8 cellular contexts compared by ENCODE assay signal in the genomic region with DNA sequence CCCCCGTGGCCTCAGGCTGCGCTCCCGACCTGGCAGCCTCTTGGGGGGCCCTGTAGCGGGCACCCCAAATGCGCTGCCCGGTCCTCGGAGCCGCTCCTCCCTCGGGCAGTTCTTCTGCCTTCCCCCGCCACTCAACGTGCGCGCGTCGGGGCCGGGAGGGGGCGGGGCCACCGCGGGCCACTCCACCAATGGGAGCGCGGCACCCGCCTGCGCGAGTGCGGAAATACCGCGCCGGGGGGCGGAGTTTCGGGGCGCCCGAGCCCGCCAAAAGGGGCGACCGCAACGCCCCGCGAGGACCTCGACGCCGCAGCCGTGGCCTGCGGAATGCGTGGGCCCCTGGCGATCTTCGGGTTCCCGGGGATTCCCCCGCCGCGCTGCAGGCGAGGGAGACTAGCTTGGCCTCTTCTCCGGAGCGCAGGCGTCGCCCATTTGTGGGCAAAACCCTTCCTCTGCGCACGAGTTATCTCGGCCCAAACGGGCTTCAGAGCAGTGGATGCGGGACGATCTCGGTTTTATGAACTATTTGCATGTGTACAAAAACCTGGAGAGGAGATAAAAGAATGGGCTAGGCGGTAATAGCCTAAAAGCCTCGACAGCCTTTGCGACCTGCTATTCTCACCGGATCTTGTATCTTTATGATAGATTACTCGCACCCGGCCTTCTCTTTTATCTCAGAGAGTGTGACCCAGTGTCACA. TPM values are rescaled to one million over a fixed set of nuclear protein-coding genes. Genes with fewer than 3 reads are reported as not detected.
DNase-seq lines count a peak whose midpoint lies in the region; ATAC-seq, FAIRE-seq and TF ChIP-seq lines count a peak whose summit lies in the region.

A gene with protein sequence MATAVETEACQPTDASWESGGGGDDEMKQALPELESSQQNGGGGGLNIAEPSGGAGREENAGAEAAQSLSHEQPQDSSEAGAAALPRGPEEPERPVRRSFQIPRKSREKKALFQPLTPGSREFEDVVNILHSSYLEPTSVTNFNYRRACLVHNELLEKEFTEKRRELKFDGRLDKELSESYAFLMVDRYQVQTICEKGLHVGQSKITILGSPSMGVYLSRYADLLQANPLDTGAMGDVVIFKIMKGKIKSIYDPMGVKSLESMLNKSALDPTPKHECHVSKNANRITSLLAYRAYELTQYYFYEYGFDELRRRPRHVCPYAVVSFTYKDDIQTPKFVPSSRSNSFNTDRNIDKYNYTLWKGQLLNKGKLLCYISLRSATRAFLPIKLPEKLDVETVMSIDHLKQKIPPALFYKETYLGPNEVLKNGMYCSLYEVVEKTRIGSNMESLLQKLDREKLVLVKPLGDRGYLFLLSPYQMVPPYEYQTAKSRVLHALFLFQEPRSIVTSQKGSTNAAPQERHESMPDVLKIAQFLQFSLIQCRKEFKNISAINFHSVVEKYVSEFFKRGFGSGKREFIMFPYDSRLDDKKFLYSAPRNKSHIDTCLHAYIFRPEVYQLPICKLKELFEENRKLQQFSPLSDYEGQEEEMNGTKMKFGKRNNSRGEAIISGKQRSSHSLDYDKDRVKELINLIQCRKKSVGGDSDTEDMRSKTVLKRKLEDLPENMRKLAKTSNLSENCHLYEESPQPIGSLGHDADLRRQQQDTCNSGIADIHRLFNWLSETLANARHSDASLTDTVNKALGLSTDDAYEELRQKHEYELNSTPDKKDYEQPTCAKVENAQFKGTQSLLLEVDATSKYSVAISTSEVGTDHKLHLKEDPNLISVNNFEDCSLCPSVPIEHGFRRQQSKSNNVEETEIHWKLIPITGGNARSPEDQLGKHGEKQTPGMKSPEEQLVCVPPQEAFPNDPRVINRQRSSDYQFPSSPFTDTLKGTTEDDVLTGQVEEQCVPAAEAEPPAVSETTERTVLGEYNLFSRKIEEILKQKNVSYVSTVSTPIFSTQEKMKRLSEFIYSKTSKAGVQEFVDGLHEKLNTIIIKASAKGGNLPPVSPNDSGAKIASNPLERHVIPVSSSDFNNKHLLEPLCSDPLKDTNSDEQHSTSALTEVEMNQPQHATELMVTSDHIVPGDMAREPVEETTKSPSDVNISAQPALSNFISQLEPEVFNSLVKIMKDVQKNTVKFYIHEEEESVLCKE (N-terminal part only) (minus strand): TSS at position 144 of the 696 bp plus-strand sequence. CDS start 259 bp downstream, outside the sequence.

- peak within 1 kb of the TSS; percentile 98 for H3K27ac ChIP-seq in neutrophil

- no peaks in the 10 kb centered on the region for H3K27me3 Mint-ChIP-seq in activated naive CD4-positive, alpha-beta T cell treated with anti-CD3 and anti-CD28 coated beads for 36 hours (ENCODE audit: low read depth)

- CTCF ChIA-PET in activated naive CD4-positive, alpha-beta T cell treated with anti-CD3 and anti-CD28 coated beads for 36 hours (lab: Charles Lee) = interaction anchor here (1.7 kb wide), 1 partner anchor 116 kb away, joined by 8 read pairs; no protein-coding TSS in a partner anchor

- in situ Hi-C loops in SK-MEL-5 (cut with HindIII; ENCODE audit: low pct_unique_long_range_greater_than_20kb, low sequenced_read_pairs) = no loop called here

- H3K27me3 ChIP-seq in neutrophil = no peaks in the 10 kb centered on the region

- H3K27ac Mint-ChIP-seq in activated naive CD4-positive, alpha-beta T cell treated with anti-CD3 and anti-CD28 coated beads for 36 hours = peak within 1 kb of the TSS; percentile 96

- ATAC-seq in GM21447 (IDR thresholded peaks at IDR 0.05; ENCODE audit: unreplicated experiment) = peak; percentile 69

- intact Hi-C loops in activated naive CD4-positive, alpha-beta T cell treated with anti-CD3 and anti-CD28 coated beads for 36 hours (cut with micrococcal nuclease) = loop anchor here (1.0 to 5.0 kb wide), 3 partner anchors 100 to 874 kb away; a partner anchor contains a TSS

- peak within 1 kb of the TSS; percentile 98 to 100 for H3K4me3 ChIP-seq in neutrophil (ENCODE audit: low read depth in 1 of 2, low read length in 1 of 2)

- no peaks in the 10 kb centered on the region for H3K36me3 ChIP-seq in neutrophil

- H3K4me1 Mint-ChIP-seq in activated naive CD4-positive, alpha-beta T cell treated with anti-CD3 and anti-CD28 coated beads for 36 hours (ENCODE audit: low read depth) = peaks cover 40% of the 10 kb centered on the region

- H3K9me3 ChIP-seq in neutrophil = no peaks in the 10 kb centered on the region

- DNase-seq in DMS79 treated with DMSO at 0.1 percent for 48 hours (lab: John Stamatoyannopoulos, UW) (peak; percentile 20), HuH-7.5 (ENCODE audit: low spot score) (peak; percentile 56), SK-MEL-5 (ENCODE audit: low read depth, low spot score) (peak; percentile 79), frontal cortex (ENCODE audit: low spot score in 2 of 2) (peak; percentile 91 to 93)
- DNase-seq in activated naive CD4-positive, alpha-beta T cell treated with anti-CD3 and anti-CD28 coated beads for 36 hours = peak; percentile 84

- H3K36me3 Mint-ChIP-seq in activated naive CD4-positive, alpha-beta T cell treated with anti-CD3 and anti-CD28 coated beads for 36 hours (ENCODE audit: low read depth) = peaks cover 35% of the 10 kb centered on the region

- peak within 1 kb of the TSS; percentile 98 for H3K4me3 Mint-ChIP-seq in activated naive CD4-positive, alpha-beta T cell treated with anti-CD3 and anti-CD28 coated beads for 36 hours

- no peak for FAIRE-seq in frontal cortex (lab: Jason Lieb, UNC)

- peaks cover 8% of the 10 kb centered on the region for H3K9me3 Mint-ChIP-seq in activated naive CD4-positive, alpha-beta T cell treated with anti-CD3 and anti-CD28 coated beads for 36 hours

- TF ChIP-seq CTCF in neutrophil (IDR thresholded peaks at IDR 0.05) (no peak), subcutaneous adipose tissue (IDR thresholded peaks at IDR 0.05; ENCODE audit: low read depth) (no peak)

- peaks cover 28 to 30% of the 10 kb centered on the region in 2 experiments for H3K4me1 ChIP-seq in neutrophil (ENCODE audit: control insufficient read depth in 1 of 2, insufficient read depth in 1 of 2, low read depth in 1 of 2, low read length in 1 of 2)

RNA-seq across cellular contexts. Expression of the gene that starts here (rescaled TPM):
- 55.2 and 70.3 TPM in 2 replicates for total RNA-seq in SK-MEL-5 (2014; rRNA removed; shearing (Covaris generic))
- 42.1 and 54.5 TPM in 2 replicates for polyA plus RNA-seq in SK-MEL-5 (2015; cell fraction: cytosol; rRNA removed)
- 70.2 and 79.3 TPM in 2 replicates for polyA plus RNA-seq in SK-MEL-5 (2015; cell fraction: nucleus; rRNA removed)
- total RNA-seq in activated naive CD4-positive, alpha-beta T cell treated with anti-CD3 and anti-CD28 coated beads for 36 hours = 10 to 100 TPM; 39.3 to 39.8 TPM
- 187 TPM for total RNA-seq in frontal cortex
- 100 to 1,000 TPM in 2 of 4 donors, 10 to 100 TPM in 2; 93.6 to 111 (median 102) TPM for total RNA-seq in subcutaneous adipose tissue

Comparison
In these comparisons a context has a peak if more than half of its experiments do, and no peak if none do; other contexts are left out.
1. Peak in every context shown above with its lines: DNase-seq, ATAC-seq, H3K4me3 ChIP-seq and H3K27ac ChIP-seq.
2. DNase-seq: peak in every context shown above with its lines; median percentile 92 in frontal cortex; 84 in activated naive CD4-positive, alpha-beta T cell treated with anti-CD3 and anti-CD28 coated beads for 36 hours; 79 in SK-MEL-5; 56 in HuH-7.5; 20 in DMS79 treated with DMSO at 0.1 percent for 48 hours.